Comparison of ENCODE assay signal across 20 cellular contexts in genomic region chr3:39410893-39411292, GRCh38. TPM values are rescaled to one million over a fixed set of nuclear protein-coding genes. Genes with fewer than 3 reads are reported as not detected.
DNase-seq lines count a peak whose midpoint lies in the region; ATAC-seq and TF ChIP-seq lines count a peak whose summit lies in the region.
"Had no signal": no experiment of that assay in that cellular context is flagged by ENCODE, and none has a peak within 500 bp of the region (broad histone marks: within the 10 kb centered on the region; RNA-seq: fewer than 3 reads in every experiment).

No MANE protein-coding gene starts in this region.

- no peaks in the 10 kb centered on the region for H3K9me3 ChIP-seq in naive thymus-derived CD4-positive, alpha-beta T cell (ENCODE audit: control insufficient read depth in 2 of 3, low read length in 3 of 3)
- H3K9me3 ChIP-seq: lower lobe of right lung, psoas muscle, tibial nerve had no signal

- no peak overlapping the region for H3K4me3 ChIP-seq in naive thymus-derived CD4-positive, alpha-beta T cell (ENCODE audit: low read length)
- H3K4me3 ChIP-seq: lower lobe of right lung, psoas muscle, tibial nerve had no signal

- ATAC-seq in activated CD4-positive, alpha-beta T cell treated with anti-CD3 and anti-CD28 coated beads for 36 hours: no peak
- no peak for ATAC-seq in WTC11
- ATAC-seq in naive thymus-derived CD4-positive, alpha-beta T cell: no peak
- ATAC-seq: activated CD4-positive, CD25-positive, alpha-beta regulatory T cell treated with anti-CD3 and anti-CD28 coated beads, Interleukin-2, amount 50 U/mL, for 24 hours; lower lobe of right lung; psoas muscle; stimulated activated naive B cell treated with anti-CD40 and anti-IgM and Interleukin-4, amounts not matched to agents 10 μg/mL and 1 μg/mL and 100 μg/mL, for 72 hours had no signal

- no peak for TF ChIP-seq CTCF in WTC11 (IDR thresholded peaks at IDR 0.05)

- no peaks in the 10 kb centered on the region for H3K27me3 Mint-ChIP-seq in activated CD4-positive, alpha-beta T cell treated with anti-CD3 and anti-CD28 coated beads for 36 hours
- no peaks in the 10 kb centered on the region for H3K27me3 Mint-ChIP-seq in WTC11 (ENCODE audit: low read depth)
- peaks cover 0 to 2% (median 0%) of the 10 kb centered on the region in 5 donors for H3K27me3 Mint-ChIP-seq in naive thymus-derived CD4-positive, alpha-beta T cell
- H3K27me3 Mint-ChIP-seq: stimulated activated naive B cell treated with anti-CD40 and anti-IgM and Interleukin-4, amounts not matched to agents 10 μg/mL and 1 μg/mL and 100 μg/mL, for 72 hours had no signal

- peak overlapping the region; percentile 23 for H3K4me3 Mint-ChIP-seq in activated CD4-positive, alpha-beta T cell treated with anti-CD3 and anti-CD28 coated beads for 36 hours
- H3K4me3 Mint-ChIP-seq in WTC11: no peak overlapping the region
- peak overlapping the region in 1 of 10 donors; percentile 32 for H3K4me3 Mint-ChIP-seq in naive thymus-derived CD4-positive, alpha-beta T cell
- H3K4me3 Mint-ChIP-seq: T-helper 1 cell treated with Interleukin-12 subunit alpha and Interleukin-12 subunit beta and Interleukin-4 antibody, amounts not matched to agents 30 μg/mL and 1 μg/mL, for 36 hours had no signal

- H3K27ac ChIP-seq in naive thymus-derived CD4-positive, alpha-beta T cell (ENCODE audit: low read depth, low read length): peak overlapping the region; percentile 26
- H3K27ac ChIP-seq: lower lobe of right lung, psoas muscle, tibial nerve had no signal

- POLR2A ChIA-PET in activated CD4-positive, alpha-beta T cell treated with anti-CD3 and anti-CD28 coated beads for 36 hours (lab: Charles Lee): no interaction called here
- POLR2A ChIA-PET in WTC11 (lab: Charles Lee): no interaction called here
- POLR2A ChIA-PET in naive thymus-derived CD4-positive, alpha-beta T cell (lab: Charles Lee): no interaction called here

- H3K4me1 ChIP-seq in naive thymus-derived CD4-positive, alpha-beta T cell (ENCODE audit: control insufficient read depth in 2 of 2, insufficient read depth in 2 of 2, low read length in 2 of 2): peaks cover 30 to 33% of the 10 kb centered on the region in 2 donors

- peaks cover 38% of the 10 kb centered on the region for H3K4me1 Mint-ChIP-seq in activated CD4-positive, alpha-beta T cell treated with anti-CD3 and anti-CD28 coated beads for 36 hours
- H3K4me1 Mint-ChIP-seq in WTC11: peaks cover 32% of the 10 kb centered on the region
- H3K4me1 Mint-ChIP-seq in naive thymus-derived CD4-positive, alpha-beta T cell: peaks cover 28 to 63% (median 52%) of the 10 kb centered on the region in 7 donors

- CTCF ChIA-PET in activated CD4-positive, alpha-beta T cell treated with anti-CD3 and anti-CD28 coated beads for 36 hours (lab: Charles Lee): no interaction called here
- CTCF ChIA-PET in WTC11 (lab: Charles Lee): no interaction called here
- CTCF ChIA-PET in naive thymus-derived CD4-positive, alpha-beta T cell (lab: Charles Lee): no interaction called here

- intact Hi-C loops in activated CD4-positive, alpha-beta T cell treated with anti-CD3 and anti-CD28 coated beads for 36 hours (cut with DNase I, micrococcal nuclease): loop anchor here in 1 of 2 experiments (10.0 kb wide), 1 partner anchor 764 kb away; no protein-coding TSS in a partner anchor
- intact Hi-C loops in naive thymus-derived CD4-positive, alpha-beta T cell (cut with micrococcal nuclease): no loop called here

- peaks cover 26 to 69% (median 29%) of the 10 kb centered on the region in 3 experiments for H3K36me3 ChIP-seq in naive thymus-derived CD4-positive, alpha-beta T cell (ENCODE audit: control insufficient read depth in 2 of 3, insufficient read depth in 3 of 3, low read length in 3 of 3)

- peak; percentile 15 for TF ChIP-seq POLR2A in GM18951 (IDR thresholded peaks at IDR 0.05; ENCODE audit: extremely low read depth, insufficient read depth, insufficient read length)

- no peak for DNase-seq in activated CD4-positive, alpha-beta T cell treated with anti-CD3 and anti-CD28 coated beads for 36 hours
- DNase-seq in activated CD4-positive, alpha-beta T cell treated with anti-CD3 and anti-CD28 coated beads, Interleukin-2, amount 50 U/mL, for 48 hours: no peak
- DNase-seq in WTC11 (ENCODE audit: low spot score): no peak
- no peak for DNase-seq in naive thymus-derived CD4-positive, alpha-beta T cell
- DNase-seq in SW480 (ENCODE audit: low spot score): no peak
- no peak for DNase-seq in iPS-NIHi7 (ENCODE audit: extremely low spot score)
- DNase-seq in epidermal melanocyte (ENCODE audit: insufficient read length, low spot score): no peak
- DNase-seq: 8988T; C1 segment of cervical spinal cord; glutamatergic neuron; lower lobe of right lung; NCI-H187 treated with DMSO at 0.1 percent for 48 hours; NCI-H446 treated with DMSO at 0.1 percent for 48 hours; psoas muscle; SHP77; stimulated activated naive B cell treated with anti-CD40 and anti-IgM and Interleukin-4, amounts not matched to agents 10 μg/mL and 1 μg/mL and 100 μg/mL, for 72 hours had no signal

- H3K27ac Mint-ChIP-seq in activated CD4-positive, alpha-beta T cell treated with anti-CD3 and anti-CD28 coated beads for 36 hours: no peak overlapping the region
- peak overlapping the region; percentile 84 for H3K27ac Mint-ChIP-seq in WTC11
- peak overlapping the region in 2 of 9 donors; percentile 53 to 81 for H3K27ac Mint-ChIP-seq in naive thymus-derived CD4-positive, alpha-beta T cell
- H3K27ac Mint-ChIP-seq: T-helper 1 cell treated with Interleukin-12 subunit alpha and Interleukin-12 subunit beta and Interleukin-4 antibody, amounts not matched to agents 30 μg/mL and 1 μg/mL, for 36 hours had no signal

- no peaks in the 10 kb centered on the region for H3K9me3 Mint-ChIP-seq in activated CD4-positive, alpha-beta T cell treated with anti-CD3 and anti-CD28 coated beads for 36 hours (ENCODE audit: low read depth)
- no peaks in the 10 kb centered on the region for H3K9me3 Mint-ChIP-seq in WTC11
- peaks cover 0 to 6% (median 0%) of the 10 kb centered on the region in 11 donors for H3K9me3 Mint-ChIP-seq in naive thymus-derived CD4-positive, alpha-beta T cell
- H3K9me3 Mint-ChIP-seq: stimulated activated naive B cell treated with anti-CD40 and anti-IgM and Interleukin-4, amounts not matched to agents 10 μg/mL and 1 μg/mL and 100 μg/mL, for 72 hours; T-helper 1 cell treated with Interleukin-12 subunit alpha and Interleukin-12 subunit beta and Interleukin-4 antibody, amounts not matched to agents 30 μg/mL and 1 μg/mL, for 36 hours had no signal

- H3K27me3 ChIP-seq in naive thymus-derived CD4-positive, alpha-beta T cell (ENCODE audit: control insufficient read depth in 2 of 2, insufficient read depth in 2 of 2, low read length in 2 of 2): no peaks in the 10 kb centered on the region
- H3K27me3 ChIP-seq: tibial nerve had no signal

- in situ Hi-C loops in GM18951 (cut with MboI; ENCODE audit: low sequenced_read_pairs, unreplicated experiment): no loop called here

- H3K36me3 Mint-ChIP-seq in activated CD4-positive, alpha-beta T cell treated with anti-CD3 and anti-CD28 coated beads for 36 hours (ENCODE audit: low read depth): peaks cover 71% of the 10 kb centered on the region
- H3K36me3 Mint-ChIP-seq in WTC11: peaks cover 68% of the 10 kb centered on the region
- peaks cover 16 to 52% (median 35%) of the 10 kb centered on the region in 5 donors for H3K36me3 Mint-ChIP-seq in naive thymus-derived CD4-positive, alpha-beta T cell

TF ChIP-seq in WTC11, 78 proteins besides CTCF, POLR2A, EP300 and RAD21 (continues in another document):
- TF ChIP-seq RELA (CRISPR knock-in tag; IDR thresholded peaks at IDR 0.05; ENCODE audit: borderline replicate concordance) (no peak), ZNF317 (CRISPR knock-in tag; IDR thresholded peaks at IDR 0.05; ENCODE audit: borderline replicate concordance, low read depth) (no peak), ZNF219 (CRISPR knock-in tag; IDR thresholded peaks at IDR 0.05; ENCODE audit: borderline replicate concordance) (no peak)
- TF ChIP-seq, protein P1, sequence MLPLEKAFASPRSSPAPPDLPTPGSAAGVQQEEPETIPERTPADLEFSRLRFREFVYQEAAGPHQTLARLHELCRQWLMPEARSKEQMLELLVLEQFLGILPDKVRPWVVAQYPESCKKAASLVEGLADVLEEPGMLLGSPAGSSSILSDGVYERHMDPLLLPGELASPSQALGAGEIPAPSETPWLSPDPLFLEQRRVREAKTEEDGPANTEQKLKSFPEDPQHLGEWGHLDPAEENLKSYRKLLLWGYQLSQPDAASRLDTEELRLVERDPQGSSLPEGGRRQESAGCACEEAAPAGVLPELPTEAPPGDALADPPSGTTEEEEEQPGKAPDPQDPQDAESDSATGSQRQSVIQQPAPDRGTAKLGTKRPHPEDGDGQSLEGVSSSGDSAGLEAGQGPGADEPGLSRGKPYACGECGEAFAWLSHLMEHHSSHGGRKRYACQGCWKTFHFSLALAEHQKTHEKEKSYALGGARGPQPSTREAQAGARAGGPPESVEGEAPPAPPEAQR (CRISPR knock-in tag; IDR thresholded peaks at IDR 0.05): no peak

RNA-seq across cellular contexts. Expression of gene RPSA, which starts 4.4 kb away (rescaled TPM):
- 1,000 to 10,000 TPM; 2,498 to 3,023 TPM for total RNA-seq in activated CD4-positive, alpha-beta T cell treated with anti-CD3 and anti-CD28 coated beads for 36 hours
- 2,455 to 2,509 TPM (median 2,505 TPM) in 3 replicates for total RNA-seq in WTC11 (2021)
- total RNA-seq in naive thymus-derived CD4-positive, alpha-beta T cell: 1,000 to 10,000 TPM; 1,411 to 1,898 (median 1,693) TPM
- polyA plus RNA-seq in naive thymus-derived CD4-positive, alpha-beta T cell: 1,000 to 10,000 TPM; 1,357 to 1,450 TPM

RNA-seq across cellular contexts. Expression of gene SLC25A38, which starts 27.7 kb away (rescaled TPM):
- total RNA-seq in activated CD4-positive, alpha-beta T cell treated with anti-CD3 and anti-CD28 coated beads for 36 hours: 10 to 100 TPM; 23.0 to 24.8 TPM
- 34.9 to 37.3 TPM (median 36.7 TPM) in 3 replicates for total RNA-seq in WTC11 (2021)
- total RNA-seq in naive thymus-derived CD4-positive, alpha-beta T cell: 10 to 100 TPM; 30.3 to 50.2 (median 46.8) TPM
- 10 to 100 TPM; 45.0 to 53.7 TPM for polyA plus RNA-seq in naive thymus-derived CD4-positive, alpha-beta T cell

RNA-seq across cellular contexts. Expression of gene MOBP, which starts 56.6 kb away (rescaled TPM):
- total RNA-seq in activated CD4-positive, alpha-beta T cell treated with anti-CD3 and anti-CD28 coated beads for 36 hours: not detected
- 0.13 to 0.39 TPM in 2 of 3 replicates, not detected in the other for total RNA-seq in WTC11 (2021)
- total RNA-seq in naive thymus-derived CD4-positive, alpha-beta T cell: under 1 TPM in 1 of 5 experiments, not detected in 4; 0.07 TPM
- polyA plus RNA-seq in naive thymus-derived CD4-positive, alpha-beta T cell: not detected
- total RNA-seq: psoas muscle had no signal
